25 cellular contexts compared by ENCODE assay signal in the genomic region with DNA sequence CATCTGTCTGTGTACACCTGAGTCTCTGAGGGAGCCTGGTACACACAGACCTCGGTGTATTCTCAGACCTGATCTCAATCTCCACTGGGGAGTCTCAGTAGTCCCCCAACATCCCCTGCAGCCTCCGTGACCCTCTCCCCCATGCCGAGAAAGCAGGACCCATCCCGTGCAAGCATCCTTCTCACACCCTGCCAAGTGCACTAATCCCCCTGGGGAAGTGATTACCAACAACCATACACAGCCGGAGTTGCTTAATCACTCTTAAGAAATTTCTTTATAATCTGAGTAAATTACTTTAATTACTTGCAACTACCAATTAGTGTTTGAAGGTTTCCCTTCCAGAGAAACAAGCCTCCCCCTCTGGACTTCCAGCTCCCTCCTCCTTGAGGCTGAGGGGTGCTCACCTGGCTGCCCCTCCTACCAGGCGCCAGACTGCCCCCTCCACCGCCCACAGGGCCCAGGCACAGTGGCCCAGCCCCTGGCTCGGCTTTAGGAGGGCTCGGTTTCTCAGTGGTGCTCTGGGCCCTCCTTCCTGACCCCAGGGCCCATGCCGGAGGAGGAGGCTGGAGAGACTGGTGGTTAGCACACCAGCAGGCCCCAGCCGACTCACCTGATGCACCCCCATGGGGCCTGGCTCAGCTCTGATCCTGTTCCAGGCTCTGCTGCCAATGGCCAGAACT.
"Had no signal": no experiment of that assay in that cellular context is flagged by ENCODE, and none has a peak within 500 bp of the region (broad histone marks: within the 10 kb centered on the region; RNA-seq: fewer than 3 reads in every experiment).

No MANE protein-coding gene starts in this region.

- FAIRE-seq: K562 had no signal

- DNase-seq: activated CD4-positive, alpha-beta T cell treated with anti-CD3 and anti-CD28 coated beads for 48 hours; activated CD4-positive, alpha-beta T cell treated with anti-CD3 and anti-CD28 coated beads, Interleukin-2, amount 50 U/mL, for 4 hours; activated CD4-positive, CD25-positive, alpha-beta regulatory T cell treated with anti-CD3 and anti-CD28 coated beads, Interleukin-2, amount 50 U/mL, for 72 hours; activated CD8-positive, alpha-beta T cell treated with anti-CD3 and anti-CD28 coated beads, Interleukin-2, amount 10 ng/mL, durations not matched to agents 7 days and 5 days; activated effector memory CD4-positive, alpha-beta T cell treated with anti-CD3 and anti-CD28 coated beads, Interleukin-2, amount 50 U/mL, for 16 hours; activated naive CD4-positive, alpha-beta T cell treated with Interleukin-2 at 50 U/mL for 16 hours; activated naive CD8-positive, alpha-beta T cell treated with anti-CD3 and anti-CD28 coated beads, Interleukin-2, amount 50 U/mL, for 24 hours; activated T-cell treated with anti-CD3 and anti-CD28 coated beads, Interleukin-2, amount 50 U/mL, for 4 hours; amniotic stem cell; body of pancreas; central memory CD4-positive, alpha-beta T cell; Kasumi-1; NCI-H1092; NCI-H1417; NCI-H1930; NCI-H2171 treated with DMSO at 0.1 percent for 48 hours; NCI-H226; NCI-H510A; NCI-H748 treated with DMSO at 0.1 percent for 48 hours; OCI-M1; RPMI8226; T-cell; T-helper 2 cell; T1000 had no signal
